Comparison of ENCODE assay signal across 18 cellular contexts in genomic region chr16:87165151-87165550, GRCh38.
DNase-seq lines count a peak whose midpoint lies in the region; ATAC-seq, FAIRE-seq and TF ChIP-seq lines count a peak whose summit lies in the region.
"Had no signal": no experiment of that assay in that cellular context is flagged by ENCODE, and none has a peak within 500 bp of the region (broad histone marks: within the 10 kb centered on the region; RNA-seq: fewer than 3 reads in every experiment).

No MANE protein-coding gene starts in this region.

- TF ChIP-seq CTCF in RWPE2 (IDR thresholded peaks at IDR 0.05; ENCODE audit: poor library complexity, severe bottlenecking), result no peak

- no peaks in the 10 kb centered on the region for H3K36me3 Mint-ChIP-seq in CD4-positive, alpha-beta memory T cell
- H3K36me3 Mint-ChIP-seq: CD8-positive, alpha-beta memory T cell had no signal

- H3K9me3 ChIP-seq in RWPE2 (ENCODE audit: severe bottlenecking), result no peaks in the 10 kb centered on the region
- no peaks in the 10 kb centered on the region for H3K9me3 ChIP-seq in CD4-positive, alpha-beta memory T cell (ENCODE audit: control insufficient read depth in 1 of 2, low read length in 2 of 2)
- H3K9me3 ChIP-seq: BLaER1 treated with 17β-estradiol and CSF1 and Interleukin-3, amounts not matched to agents 10 nM and 100 nM had no signal

- DNase-seq in M059J (ENCODE audit: low read depth) (peak; percentile 53), RWPE2 (ENCODE audit: low spot score) (peak; percentile 19), glomerular visceral epithelial cell (ENCODE audit: extremely low spot score) (peak; percentile 39), GM12891 (ENCODE audit: insufficient read length, low spot score) (no peak), DMS79 (lab: John Stamatoyannopoulos, UW) (no peak)
- DNase-seq in CD4-positive, alpha-beta memory T cell, result no peak
- DNase-seq: CD8-positive, alpha-beta memory T cell; COR-L47; DMS 273 treated with DMSO at 0.1 percent for 48 hours; DMS53; GDM1; GOT3; H7; HFFc6 had no signal

- H3K27me3 ChIP-seq in RWPE2 (ENCODE audit: insufficient read depth, poor library complexity, severe bottlenecking), result no peaks in the 10 kb centered on the region
- H3K27me3 ChIP-seq in CD4-positive, alpha-beta memory T cell (ENCODE audit: insufficient read depth, low read length), result no peaks in the 10 kb centered on the region
- H3K27me3 ChIP-seq: BLaER1 treated with 17β-estradiol and CSF1 and Interleukin-3, amounts not matched to agents 10 nM and 100 nM had no signal

- peaks cover 10% of the 10 kb centered on the region for H3K4me1 ChIP-seq in RWPE2 (ENCODE audit: insufficient read depth, poor library complexity, severe bottlenecking)
- no peaks in the 10 kb centered on the region for H3K4me1 ChIP-seq in CD4-positive, alpha-beta memory T cell (ENCODE audit: insufficient read depth, low read length)

- no peak overlapping the region for H3K4me3 ChIP-seq in RWPE2 (ENCODE audit: severe bottlenecking)
- H3K4me3 ChIP-seq in CD4-positive, alpha-beta memory T cell (ENCODE audit: low read length in 2 of 2), result no peak overlapping the region
- H3K4me3 ChIP-seq: BLaER1 treated with 17β-estradiol and CSF1 and Interleukin-3, amounts not matched to agents 10 nM and 100 nM had no signal

- peaks cover 0 to 10% (median under 1%) of the 10 kb centered on the region in 8 donors for H3K9me3 Mint-ChIP-seq in CD4-positive, alpha-beta memory T cell
- H3K9me3 Mint-ChIP-seq: HFFc6 had no signal

- CTCF ChIA-PET in CD4-positive, alpha-beta memory T cell (lab: Charles Lee; ENCODE audit: partially characterized antibody), result no interaction called here

- H3K4me1 Mint-ChIP-seq in CD4-positive, alpha-beta memory T cell, result peaks cover 0 to 2% (median 0%) of the 10 kb centered on the region in 4 donors
- H3K4me1 Mint-ChIP-seq: B cell; CD8-positive, alpha-beta memory T cell had no signal

- TF ChIP-seq POLR2A in GM12891 (IDR thresholded peaks at IDR 0.05; ENCODE audit: low read depth, low read length), result no peak

- POLR2A ChIA-PET in CD4-positive, alpha-beta memory T cell (lab: Charles Lee; ENCODE audit: partially characterized antibody), result no interaction called here

- H3K4me3 Mint-ChIP-seq in CD4-positive, alpha-beta memory T cell, result no peak overlapping the region
- H3K4me3 Mint-ChIP-seq: B cell; CD8-positive, alpha-beta memory T cell; HFFc6 had no signal

- H3K36me3 ChIP-seq in RWPE2 (ENCODE audit: low read depth), result no peaks in the 10 kb centered on the region
- H3K36me3 ChIP-seq in CD4-positive, alpha-beta memory T cell (ENCODE audit: insufficient read depth, low read length), result no peaks in the 10 kb centered on the region
- H3K36me3 ChIP-seq: BLaER1 treated with 17β-estradiol and CSF1 and Interleukin-3, amounts not matched to agents 10 nM and 100 nM had no signal

- no peak overlapping the region for H3K27ac Mint-ChIP-seq in CD4-positive, alpha-beta memory T cell
- H3K27ac Mint-ChIP-seq: B cell; CD8-positive, alpha-beta memory T cell; HFFc6 had no signal

- H3K27ac ChIP-seq in RWPE2 (ENCODE audit: poor library complexity, severe bottlenecking), result no peak overlapping the region
- no peak overlapping the region for H3K27ac ChIP-seq in CD4-positive, alpha-beta memory T cell (ENCODE audit: low read depth, low read length)
- H3K27ac ChIP-seq: BLaER1 treated with 17β-estradiol and CSF1 and Interleukin-3, amounts not matched to agents 10 nM and 100 nM; HL-60 had no signal

- FAIRE-seq in GM12891 (lab: Jason Lieb, UNC), result no peak

- intact Hi-C loops in CD4-positive, alpha-beta memory T cell (cut with micrococcal nuclease), result no loop called here

- H3K27me3 Mint-ChIP-seq in CD4-positive, alpha-beta memory T cell, result peaks cover 0 to 2% of the 10 kb centered on the region in 2 donors

- no peak for ATAC-seq in RWPE2 (ENCODE audit: low read depth)
- ATAC-seq: HCT116 had no signal

TF ChIP-seq in GM12891, 5 proteins besides CTCF, POLR2A, EP300 and RAD21:
- TF ChIP-seq TAF1 (IDR thresholded peaks at IDR 0.05; ENCODE audit: low read depth, low read length) (no peak), POU2F2 (IDR thresholded peaks at IDR 0.05; ENCODE audit: low read depth, low read length) (no peak), SPI1 (IDR thresholded peaks at IDR 0.05; ENCODE audit: low read depth, low read length) (no peak)

Comparison
In these comparisons a context has a peak if more than half of its experiments do, and no peak if none do; other contexts are left out.
1. DNase-seq: peak in M059J (single experiment), RWPE2 (single experiment) and glomerular visceral epithelial cell (single experiment); none in CD4-positive, alpha-beta memory T cell (0 of 5), GM12891 (single experiment) and DMS79 (single experiment).